Comparison of ENCODE assay signal across 1 cellular context in genomic region chr9:127735530-127736176, GRCh38.
TF ChIP-seq lines count a peak whose summit lies in the region.

No MANE protein-coding gene starts in this region.

TF ChIP-seq in GM12878, 131 proteins besides CTCF, POLR2A, EP300 and RAD21:
- TF ChIP-seq CHD4 (IDR thresholded peaks at IDR 0.05) (no peak), RELB (IDR thresholded peaks at IDR 0.05; ENCODE audit: low read depth) (no peak), CBFB (IDR thresholded peaks at IDR 0.05; ENCODE audit: low read depth) (0 out of 2 replicates have a peak, but pooled peaks have one; percentile 34), MTA3 (IDR thresholded peaks at IDR 0.05; ENCODE audit: borderline replicate concordance, low read length) (no peak), RUNX3 (IDR thresholded peaks at IDR 0.05; ENCODE audit: low read length) (peak; percentile 26; the same call in 1 of the 2 replicates), EED (IDR thresholded peaks at IDR 0.05; ENCODE audit: low read depth) (no peak), TBL1XR1 (IDR thresholded peaks at IDR 0.05; ENCODE audit: low read depth, low read length) (0 out of 2 replicates have a peak, but pooled peaks have one; percentile 8), BHLHE40 (IDR thresholded peaks at IDR 0.05; ENCODE audit: borderline replicate concordance in 1 of 2, low read depth in 2 of 2, low read length in 1 of 2) (no peak)
TF ChIP-seq in GM12878: peak in this region for 3.
